ENCODE assay signal across 8 cellular contexts in the genomic region with DNA sequence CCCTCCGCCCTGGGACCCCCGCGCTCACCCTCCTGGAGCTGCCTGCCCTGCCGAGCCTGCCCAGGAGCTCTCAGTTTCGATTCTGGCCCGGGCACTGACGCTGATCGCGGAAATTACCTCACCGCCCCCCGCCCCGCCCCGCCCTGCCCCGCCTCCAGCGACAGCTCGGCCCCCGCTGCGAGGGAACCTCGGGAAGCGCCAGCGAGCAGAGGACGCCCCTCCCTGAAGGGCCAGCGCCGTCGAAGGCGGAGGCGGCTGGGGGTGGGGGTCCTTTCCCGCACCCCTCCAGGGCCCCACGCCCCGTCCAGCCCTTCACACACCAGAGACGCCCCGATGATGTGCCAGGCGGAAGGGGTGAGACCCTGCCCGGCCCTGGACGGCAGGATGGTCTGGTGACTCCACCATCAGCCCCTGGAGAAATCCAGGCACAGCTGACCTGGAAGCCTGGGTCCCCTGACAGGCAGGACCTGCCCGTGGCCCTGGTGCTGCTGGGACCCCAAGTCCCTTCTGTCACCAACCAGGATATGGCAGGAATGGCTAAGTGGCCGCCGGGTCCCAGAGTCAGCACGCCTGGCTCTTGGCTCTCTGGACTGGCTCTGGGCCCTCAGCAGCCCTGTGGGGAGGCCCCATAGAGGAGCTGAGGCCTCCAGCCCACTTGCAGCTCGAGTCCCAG. TPM values are rescaled to one million over a fixed set of nuclear protein-coding genes. Genes with fewer than 3 reads are reported as not detected.
DNase-seq lines count a peak whose midpoint lies in the region; ATAC-seq and TF ChIP-seq lines count a peak whose summit lies in the region.

A gene with protein sequence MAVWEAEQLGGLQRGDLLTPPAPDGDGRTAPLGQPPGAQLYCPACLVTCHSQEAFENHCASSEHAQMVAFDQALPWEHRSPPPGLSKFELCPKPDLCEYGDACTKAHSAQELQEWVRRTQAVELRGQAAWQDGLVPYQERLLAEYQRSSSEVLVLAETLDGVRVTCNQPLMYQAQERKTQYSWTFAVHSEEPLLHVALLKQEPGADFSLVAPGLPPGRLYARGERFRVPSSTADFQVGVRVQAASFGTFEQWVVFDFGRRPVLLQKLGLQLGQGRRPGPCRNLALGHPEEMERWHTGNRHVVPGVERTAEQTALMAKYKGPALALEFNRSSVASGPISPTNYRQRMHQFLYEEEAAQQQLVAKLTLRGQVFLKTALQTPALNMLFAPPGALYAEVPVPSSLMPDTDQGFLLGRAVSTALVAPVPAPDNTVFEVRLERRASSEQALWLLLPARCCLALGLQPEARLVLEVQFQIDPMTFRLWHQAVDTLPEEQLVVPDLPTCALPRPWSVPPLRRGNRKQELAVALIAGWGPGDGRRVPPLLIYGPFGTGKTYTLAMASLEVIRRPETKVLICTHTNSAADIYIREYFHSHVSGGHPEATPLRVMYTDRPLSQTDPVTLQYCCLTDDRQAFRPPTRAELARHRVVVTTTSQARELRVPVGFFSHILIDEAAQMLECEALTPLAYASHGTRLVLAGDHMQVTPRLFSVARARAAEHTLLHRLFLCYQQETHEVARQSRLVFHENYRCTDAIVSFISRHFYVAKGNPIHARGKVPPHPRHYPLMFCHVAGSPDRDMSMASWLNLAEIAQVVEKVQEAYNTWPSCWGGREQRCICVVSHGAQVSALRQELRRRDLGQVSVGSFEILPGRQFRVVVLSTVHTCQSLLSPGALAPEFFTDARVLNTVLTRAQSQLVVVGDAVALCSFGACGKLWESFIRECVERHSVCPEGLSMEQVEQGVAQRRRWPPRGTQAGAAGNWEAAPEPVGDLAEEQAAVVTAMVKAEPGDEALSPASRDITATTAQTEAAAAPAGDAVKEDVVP (N-terminal part only) (minus strand): TSS at position 84 of the 673 bp plus-strand sequence. CDS start 1,854 bp downstream, outside the sequence.

- POLR2A ChIA-PET in CD8-positive, alpha-beta T cell (lab: Charles Lee) = interaction anchor here (0.9 to 3.2 kb wide), 7 partner anchors 10 to 123 kb away, joined by 3 to 9 read pairs (median 3); a partner anchor contains a TSS

- no peaks in the 10 kb centered on the region for H3K36me3 Mint-ChIP-seq in CD8-positive, alpha-beta T cell

- CTCF ChIA-PET in CD8-positive, alpha-beta T cell (lab: Charles Lee) = interaction anchor here (1.0 to 3.5 kb wide), 2 partner anchors 29 to 36 kb away, joined by 3 to 24 read pairs; a partner anchor contains a TSS

- peaks cover 2% of the 10 kb centered on the region for H3K4me1 Mint-ChIP-seq in CD8-positive, alpha-beta T cell (ENCODE audit: low read depth)

- H3K27ac ChIP-seq in CD8-positive, alpha-beta T cell (ENCODE audit: low read depth, low read length) = peak within 1 kb of the TSS; percentile 17
- peak within 1 kb of the TSS; percentile 62 for H3K27ac ChIP-seq in effector memory CD4-positive, alpha-beta T cell (ENCODE audit: insufficient read depth, low read length, poor library complexity, severe bottlenecking)

- H3K4me3 ChIP-seq in CD8-positive, alpha-beta T cell (ENCODE audit: low read depth, low read length) = peak within 1 kb of the TSS; percentile 50
- H3K4me3 ChIP-seq in effector memory CD4-positive, alpha-beta T cell (ENCODE audit: insufficient read depth, low read depth, low read length, poor library complexity, severe bottlenecking) = peak within 1 kb of the TSS; percentile 77

- H3K27me3 Mint-ChIP-seq in CD8-positive, alpha-beta T cell (ENCODE audit: low read depth) = no peaks in the 10 kb centered on the region

- intact Hi-C loops in CD8-positive, alpha-beta T cell (cut with DNase I, micrococcal nuclease) = loop anchor here (1.0 to 2.0 kb wide), 2 partner anchors 21 kb away; no protein-coding TSS in a partner anchor

- H3K9me3 Mint-ChIP-seq in CD8-positive, alpha-beta T cell = no peaks in the 10 kb centered on the region

- H3K4me3 Mint-ChIP-seq in CD8-positive, alpha-beta T cell = peak within 1 kb of the TSS; percentile 81

- peak within 1 kb of the TSS; percentile 55 for H3K27ac Mint-ChIP-seq in CD8-positive, alpha-beta T cell

- peak; percentile 90 for ATAC-seq in CD8-positive, alpha-beta T cell
- ATAC-seq in GM21737 (IDR thresholded peaks at IDR 0.05; ENCODE audit: unreplicated experiment) (peak; percentile 59), HG03342 (IDR thresholded peaks at IDR 0.05; ENCODE audit: unreplicated experiment) (no peak)

- H3K27me3 ChIP-seq in CD8-positive, alpha-beta T cell (ENCODE audit: insufficient read depth, low read length) = no peaks in the 10 kb centered on the region
- H3K27me3 ChIP-seq in effector memory CD4-positive, alpha-beta T cell (replicated peaks; ENCODE audit: control insufficient read depth, insufficient read depth, low read length, poor library complexity, severe bottlenecking) = no peaks in the 10 kb centered on the region

- H3K9me3 ChIP-seq in CD8-positive, alpha-beta T cell (ENCODE audit: low read length) = no peaks in the 10 kb centered on the region
- H3K9me3 ChIP-seq in effector memory CD4-positive, alpha-beta T cell (ENCODE audit: control insufficient read depth, low read length) = no peaks in the 10 kb centered on the region

- no peaks in the 10 kb centered on the region for H3K36me3 ChIP-seq in CD8-positive, alpha-beta T cell (ENCODE audit: insufficient read depth, low read length)
- H3K36me3 ChIP-seq in effector memory CD4-positive, alpha-beta T cell (ENCODE audit: control insufficient read depth, insufficient read depth, low read length) = peaks cover 3% of the 10 kb centered on the region

- DNase-seq in CD8-positive, alpha-beta T cell = peak; percentile 50 to 76 (median 69)
- DNase-seq in NCI-H2227 treated with DMSO at 0.1 percent for 48 hours (lab: John Stamatoyannopoulos, UW) (peak; percentile 65), medulla oblongata (ENCODE audit: extremely low spot score) (peak; percentile 48)
- DNase-seq in activated CD4-positive, alpha-beta T cell treated with anti-CD3 and anti-CD28 coated beads, Interleukin-2, amount 50 U/mL, for 1 hour = peak; percentile 66
- DNase-seq in effector memory CD4-positive, alpha-beta T cell = peak; percentile 57 to 67 (median 59)
- DNase-seq in stimulated activated CD8-positive, alpha-beta memory T cell treated with anti-CD3 and anti-CD28 coated beads, Interleukin-4, amount 100 ng/mL, for 4 hours (ENCODE audit: low read depth in 2 of 2, low spot score in 1 of 2) = peak; percentile 43 to 55

- peaks cover 21% of the 10 kb centered on the region for H3K4me1 ChIP-seq in CD8-positive, alpha-beta T cell (ENCODE audit: insufficient read depth, low read length)
- peaks cover 13% of the 10 kb centered on the region for H3K4me1 ChIP-seq in effector memory CD4-positive, alpha-beta T cell (ENCODE audit: control insufficient read depth, insufficient read depth, low read length, poor library complexity, severe bottlenecking)

- TF ChIP-seq CTCF in CD8-positive, alpha-beta T cell (IDR thresholded peaks at IDR 0.05) = no peak

RNA-seq across cellular contexts. Expression of the gene that starts here (rescaled TPM):
- total RNA-seq in CD8-positive, alpha-beta T cell = 10 to 100 TPM; 43.3 to 48.0 TPM
